Comparison of ENCODE assay signal across 29 cellular contexts in genomic region chr7:149293946-149294640, GRCh38.
"Had no signal": no experiment of that assay in that cellular context is flagged by ENCODE, and none has a peak within 500 bp of the region (broad histone marks: within the 10 kb centered on the region; RNA-seq: fewer than 3 reads in every experiment).

No MANE protein-coding gene starts in this region.

- ATAC-seq: activated CD4-positive, CD25-positive, alpha-beta regulatory T cell treated with anti-CD3 and anti-CD28 coated beads, Interleukin-2, amount 50 U/mL, for 24 hours; activated CD8-positive, alpha-beta T cell treated with anti-CD3 and anti-CD28 coated beads, Interleukin-2, amount 10 ng/mL, durations not matched to agents 7 days and 5 days; foreskin keratinocyte; naive thymus-derived CD8-positive, alpha-beta T cell had no signal

- H3K36me3 ChIP-seq: ovary had no signal

- H3K36me3 Mint-ChIP-seq: type B pancreatic cell had no signal

- H3K4me1 Mint-ChIP-seq: endodermal cell, mesothelial cell of epicardium had no signal

- DNase-seq: activated CD4-positive, alpha-beta T cell treated with anti-CD3 and anti-CD28 coated beads, Interleukin-2, amount 10 ng/mL, durations not matched to agents 7 days and 5 days; activated CD8-positive, alpha-beta T cell treated with anti-CD3 and anti-CD28 coated beads, Interleukin-2, amount 10 ng/mL, durations not matched to agents 7 days and 5 days; activated gamma-delta T cell treated with Interleukin-2 at 50 U/mL for 16 hours; activated naive CD4-positive, alpha-beta T cell treated with anti-CD3 and anti-CD28 coated beads, Interleukin-2, amount 50 U/mL, for 16 hours; amniotic stem cell; caudate nucleus; endodermal cell; foreskin keratinocyte; heart right ventricle; naive thymus-derived CD8-positive, alpha-beta T cell; ovary; retina; stimulated activated CD4-positive, alpha-beta T cell treated with anti-CD3 and anti-CD28 coated beads, Interleukin-1b, Interleukin-23, amount 100 ng/mL, for 48 hours; stimulated activated CD4-positive, alpha-beta T cell treated with anti-CD3 and anti-CD28 coated beads, Interleukin-4, amount 100 ng/mL, for 4 hours; stimulated activated CD8-positive, alpha-beta memory T cell treated with anti-CD3 and anti-CD28 coated beads, Interleukin-4, amount 100 ng/mL, for 48 hours; stimulated activated naive CD4-positive, alpha-beta T cell; SW 1271; T-helper 9 cell; testis had no signal

- H3K27ac ChIP-seq: esophagus muscularis mucosa, foreskin keratinocyte, heart right ventricle, ovary, prostate gland, testis, vagina, VCaP had no signal

- FAIRE-seq: TTC549 had no signal

- H3K27me3 ChIP-seq: esophagus muscularis mucosa, foreskin keratinocyte, heart right ventricle, ovary, testis, vagina had no signal

- H3K9me3 ChIP-seq: esophagus muscularis mucosa, ovary, prostate gland, testis, vagina had no signal

- H3K27ac Mint-ChIP-seq: activated CD4-positive, alpha-beta T cell treated with anti-CD3 and anti-CD28 coated beads, Interleukin-2, amount 10 ng/mL, durations not matched to agents 7 days and 5 days; activated CD8-positive, alpha-beta T cell treated with anti-CD3 and anti-CD28 coated beads, Interleukin-2, amount 10 ng/mL, durations not matched to agents 7 days and 5 days; endodermal cell; mesothelial cell of epicardium; T-helper 1 cell treated with Interleukin-12 subunit alpha and Interleukin-12 subunit beta and Interleukin-4 antibody, amounts not matched to agents 30 μg/mL and 1 μg/mL, for 36 hours; type B pancreatic cell had no signal

- H3K27me3 Mint-ChIP-seq: activated CD4-positive, alpha-beta T cell treated with anti-CD3 and anti-CD28 coated beads, Interleukin-2, amount 10 ng/mL, durations not matched to agents 7 days and 5 days; naive thymus-derived CD8-positive, alpha-beta T cell; type B pancreatic cell had no signal

- H3K4me2 ChIP-seq: smooth muscle cell had no signal

- H3K4me3 Mint-ChIP-seq: activated CD4-positive, alpha-beta T cell treated with anti-CD3 and anti-CD28 coated beads, Interleukin-2, amount 10 ng/mL, durations not matched to agents 7 days and 5 days; activated CD8-positive, alpha-beta T cell treated with anti-CD3 and anti-CD28 coated beads, Interleukin-2, amount 10 ng/mL, durations not matched to agents 7 days and 5 days; endodermal cell; mesothelial cell of epicardium; naive thymus-derived CD8-positive, alpha-beta T cell; T-helper 1 cell treated with Interleukin-12 subunit alpha and Interleukin-12 subunit beta and Interleukin-4 antibody, amounts not matched to agents 30 μg/mL and 1 μg/mL, for 36 hours; type B pancreatic cell had no signal

- H3K4me3 ChIP-seq: esophagus muscularis mucosa, heart right ventricle, ovary, prostate gland, smooth muscle cell, testis, vagina had no signal

- H3K9me3 Mint-ChIP-seq: activated CD4-positive, alpha-beta T cell treated with anti-CD3 and anti-CD28 coated beads, Interleukin-2, amount 10 ng/mL, durations not matched to agents 7 days and 5 days had no signal

- H3K4me1 ChIP-seq: esophagus muscularis mucosa, foreskin keratinocyte, prostate gland, testis, vagina had no signal
